Comparison of ENCODE assay signal across 15 cellular contexts in genomic region chr18:25066536-25066935, GRCh38.
"Had no signal": no experiment of that assay in that cellular context is flagged by ENCODE, and none has a peak within 500 bp of the region (broad histone marks: within the 10 kb centered on the region; RNA-seq: fewer than 3 reads in every experiment).

No MANE protein-coding gene starts in this region.

- H3K36me3 ChIP-seq: breast epithelium, stomach had no signal

- H3K27me3 ChIP-seq: breast epithelium, stomach had no signal

- H3K27ac ChIP-seq: breast epithelium, stomach had no signal

- DNase-seq: activated CD4-positive, alpha-beta memory T cell treated with anti-CD3 and anti-CD28 coated beads, Interleukin-2, amount 10 ng/mL, durations not matched to agents 7 days and 5 days; activated CD4-positive, alpha-beta T cell treated with anti-CD3 and anti-CD28 coated beads for 48 hours; activated CD4-positive, CD25-positive, alpha-beta regulatory T cell; activated CD8-positive, alpha-beta memory T cell treated with anti-CD3 and anti-CD28 coated beads, Interleukin-2, amount 10 ng/mL, durations not matched to agents 7 days and 5 days; activated naive CD8-positive, alpha-beta T cell treated with anti-CD3 and anti-CD28 coated beads for 36 hours; amygdala; effector CD8-positive, alpha-beta T cell; left ventricle myocardium superior; naive B cell; stimulated activated CD4-positive, alpha-beta T cell treated with anti-CD3 and anti-CD28 coated beads, Interleukin-4, amount 100 ng/mL, for 24 hours; stomach; T-helper 1 cell; T-helper 9 cell; trophoblast cell had no signal

- H3K4me1 ChIP-seq: breast epithelium had no signal

- H3K9me3 ChIP-seq: breast epithelium, stomach had no signal

- H3K4me3 ChIP-seq: breast epithelium, stomach had no signal
